In the genomic region with DNA sequence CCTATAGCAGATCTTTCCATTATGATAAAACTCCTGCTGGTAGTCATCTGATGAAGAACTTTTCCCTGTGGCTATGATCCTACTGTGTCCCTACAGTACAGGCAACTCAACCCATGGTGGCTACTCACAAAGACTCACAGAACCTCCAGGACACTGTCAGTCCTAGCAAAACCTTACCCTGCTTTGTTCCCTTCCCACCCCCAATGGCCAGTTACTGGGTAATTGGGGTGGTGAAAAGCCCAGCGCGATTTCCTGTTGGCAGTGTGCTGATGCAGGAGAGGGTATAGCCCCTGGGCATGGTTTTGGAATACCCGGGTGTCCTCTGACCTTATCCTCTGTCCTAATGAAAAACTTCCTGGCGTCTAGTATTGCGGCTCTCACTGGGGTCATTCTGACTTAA, we compare ENCODE assay signal across 1 cellular context.
TF ChIP-seq lines count a peak whose summit lies in the region.

No MANE protein-coding gene starts in this region.

TF ChIP-seq in IMR-90, 13 proteins besides CTCF, POLR2A, EP300 and RAD21 (continued from another document):
- TF ChIP-seq, protein P1, sequence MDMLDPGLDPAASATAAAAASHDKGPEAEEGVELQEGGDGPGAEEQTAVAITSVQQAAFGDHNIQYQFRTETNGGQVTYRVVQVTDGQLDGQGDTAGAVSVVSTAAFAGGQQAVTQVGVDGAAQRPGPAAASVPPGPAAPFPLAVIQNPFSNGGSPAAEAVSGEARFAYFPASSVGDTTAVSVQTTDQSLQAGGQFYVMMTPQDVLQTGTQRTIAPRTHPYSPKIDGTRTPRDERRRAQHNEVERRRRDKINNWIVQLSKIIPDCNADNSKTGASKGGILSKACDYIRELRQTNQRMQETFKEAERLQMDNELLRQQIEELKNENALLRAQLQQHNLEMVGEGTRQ (IDR thresholded peaks at IDR 0.05; ENCODE audit: low read depth, low read length): no peak
- TF ChIP-seq MAZ (IDR thresholded peaks at IDR 0.05; ENCODE audit: borderline replicate concordance, low read depth, low read length): no peak
- no peak for TF ChIP-seq RCOR1 (IDR thresholded peaks at IDR 0.05; ENCODE audit: insufficient replicate concordance, low read length)
- TF ChIP-seq NFE2L2 (IDR thresholded peaks at IDR 0.05; ENCODE audit: low read depth, low read length): no peak
- TF ChIP-seq RFX5 (IDR thresholded peaks at IDR 0.05; ENCODE audit: low read depth, low read length): no peak
- TF ChIP-seq FOS (IDR thresholded peaks at IDR 0.05; ENCODE audit: low read depth, low read length): no peak
